In genomic region chr10:113958631-113959382, GRCh38 we compare ENCODE assay signal across 8 cellular contexts.
DNase-seq lines count a peak whose midpoint lies in the region; ATAC-seq, FAIRE-seq and TF ChIP-seq lines count a peak whose summit lies in the region.

No MANE protein-coding gene starts in this region.

- H3K36me3 ChIP-seq in trophoblast cell (ENCODE audit: control insufficient read depth in 1 of 2, insufficient read depth in 2 of 2, low read length in 2 of 2) (no peaks in the 10 kb centered on the region), MM.1S (replicated peaks; ENCODE audit: insufficient read depth, low read length) (no peaks in the 10 kb centered on the region)

- no peaks in the 10 kb centered on the region for H3K36me3 Mint-ChIP-seq in H9 (ENCODE audit: insufficient read depth in 1 of 3, low read depth in 3 of 3)

- no CpG with 5 or more reads among the region's 11 CpGs for WGBS in trophoblast cell (ENCODE audit: extremely low coverage, insufficient coverage, insufficient read length)
- no CpG with 5 or more reads among the region's 11 CpGs for WGBS in H9 (ENCODE audit: extremely low coverage, insufficient read length, low lambda C conversion rate)

- H3K9me3 ChIP-seq in trophoblast cell (ENCODE audit: insufficient read depth, low read depth, low read length): no peaks in the 10 kb centered on the region
- no peaks in the 10 kb centered on the region for H3K9me3 ChIP-seq in H9 (ENCODE audit: control insufficient read depth, low read depth, low read length)
- no peaks in the 10 kb centered on the region for H3K9me3 ChIP-seq in MM.1S (replicated peaks; ENCODE audit: insufficient read depth, low read length)

- H3K4me1 ChIP-seq in trophoblast cell (ENCODE audit: control insufficient read depth in 1 of 2, insufficient read depth in 2 of 2, low read length in 2 of 2): peaks cover 18 to 30% of the 10 kb centered on the region in 2 experiments
- no peaks in the 10 kb centered on the region for H3K4me1 ChIP-seq in H9 (ENCODE audit: insufficient read depth, low read length)
- peaks cover 35% of the 10 kb centered on the region for H3K4me1 ChIP-seq in MM.1S (ENCODE audit: low read length)

- peaks cover 24% of the 10 kb centered on the region for H3F3A ChIP-seq in MM.1S (ENCODE audit: insufficient read depth, low read length)

- no peak overlapping the region for H3T11ph ChIP-seq in H9 (ENCODE audit: low read length)

- no peaks in the 10 kb centered on the region for H3K27me3 Mint-ChIP-seq in H9 (ENCODE audit: low read depth)

- H3K4me1 Mint-ChIP-seq in H9: peaks cover 8 to 9% of the 10 kb centered on the region in 2 experiments; a peak in 2 of 4 replicates

- no peak overlapping the region for H4K5ac ChIP-seq in H9 (ENCODE audit: insufficient read length, low read depth, low read length)

- H3K9ac ChIP-seq in trophoblast cell (ENCODE audit: low read length): no peak overlapping the region
- H3K9ac ChIP-seq in H9 (ENCODE audit: extremely low read depth, insufficient read length, low read length): no peak overlapping the region
- H3K9ac ChIP-seq in MM.1S (ENCODE audit: low read length): no peak overlapping the region

- H4K20me1 ChIP-seq in H9 (ENCODE audit: control insufficient read depth, insufficient read depth, insufficient read length): no peaks in the 10 kb centered on the region
- no peaks in the 10 kb centered on the region for H4K20me1 ChIP-seq in MM.1S (ENCODE audit: insufficient read depth, low read length)

- no peak for TF ChIP-seq CTCF in fibroblast of mammary gland (conservative IDR thresholded peaks at IDR 0.05; ENCODE audit: control insufficient read depth, insufficient read depth, low read depth, low read length)
- TF ChIP-seq CTCF in H9 (conservative IDR thresholded peaks at IDR 0.05): no peak
- no peak for TF ChIP-seq CTCF in MM.1S (IDR thresholded peaks at IDR 0.05; ENCODE audit: low read length)

- H3K18ac ChIP-seq in trophoblast cell (ENCODE audit: low read length): no peak overlapping the region
- no peak overlapping the region for H3K18ac ChIP-seq in H9 (ENCODE audit: insufficient read length, low read depth, low read length)

- H3K9me3 Mint-ChIP-seq in H9: no peaks in the 10 kb centered on the region; a peak in 1 of 5 replicates

- TF ChIP-seq POLR2A in H54 (IDR thresholded peaks at IDR 0.05; ENCODE audit: low read depth, low read length): no peak

- H2AK5ac ChIP-seq in trophoblast cell (ENCODE audit: low read length) (no peak overlapping the region), H9 (ENCODE audit: insufficient read length, low read length) (no peak overlapping the region)

- H3K79me2 ChIP-seq in trophoblast cell (ENCODE audit: control insufficient read depth, insufficient read depth, low read length, poor library complexity) (no peaks in the 10 kb centered on the region), H9 (ENCODE audit: insufficient read depth, low read length) (no peaks in the 10 kb centered on the region), MM.1S (ENCODE audit: low read length) (no peaks in the 10 kb centered on the region)

- H3K4me3 ChIP-seq in fibroblast of mammary gland (ENCODE audit: control insufficient read depth, low read depth, low read length) (no peak overlapping the region), trophoblast cell (ENCODE audit: low read depth, low read length) (no peak overlapping the region), MM.1S (ENCODE audit: low read length) (no peak overlapping the region)

- peak overlapping the region; percentile 55 for H4K8ac ChIP-seq in trophoblast cell (ENCODE audit: low read depth, low read length)
- H4K8ac ChIP-seq in H9 (replicated peaks; ENCODE audit: insufficient read length, low read depth, low read length): no peak overlapping the region

- no peak overlapping the region for H3K23ac ChIP-seq in trophoblast cell (ENCODE audit: low read length)
- no peak overlapping the region for H3K23ac ChIP-seq in H9 (ENCODE audit: insufficient read length, low read depth, low read length)

- peaks cover 13% of the 10 kb centered on the region for H3K79me1 ChIP-seq in trophoblast cell (ENCODE audit: low read length)
- no peaks in the 10 kb centered on the region for H3K79me1 ChIP-seq in H9 (ENCODE audit: insufficient read depth, low read depth, low read length, poor library complexity, severe bottlenecking)

- H3K23me2 ChIP-seq in H9 (ENCODE audit: insufficient read length, low read depth, low read length, poor library complexity, severe bottlenecking): no peaks in the 10 kb centered on the region

- H4K91ac ChIP-seq in trophoblast cell (ENCODE audit: low read depth, low read length): peak overlapping the region; percentile 60
- no peak overlapping the region for H4K91ac ChIP-seq in H9 (ENCODE audit: insufficient read length, low read depth, low read length)

- H2BK5ac ChIP-seq in trophoblast cell (ENCODE audit: low read depth, low read length, poor library complexity) (peak overlapping the region; percentile 37), H9 (ENCODE audit: insufficient read length, low read length) (no peak overlapping the region)

- ATAC-seq in HG03571 (IDR thresholded peaks at IDR 0.05; ENCODE audit: unreplicated experiment): no peak

- H3K27me3 ChIP-seq in trophoblast cell (ENCODE audit: insufficient read depth, low read length) (no peaks in the 10 kb centered on the region), H9 (ENCODE audit: insufficient read depth, low read length) (no peaks in the 10 kb centered on the region; the same call in 1 of the 2 replicates), MM.1S (replicated peaks; ENCODE audit: insufficient read depth, low read length) (no peaks in the 10 kb centered on the region)

- no peaks in the 10 kb centered on the region for H3K9me2 ChIP-seq in MM.1S (replicated peaks; ENCODE audit: insufficient read depth, low read length)

- no peak overlapping the region for H2BK20ac ChIP-seq in H9 (ENCODE audit: low read depth, low read length, poor library complexity, severe bottlenecking)

- H3K56ac ChIP-seq in H9 (ENCODE audit: insufficient read length, low read depth, low read length): no peak overlapping the region

- H3K27ac Mint-ChIP-seq in H9: no peak overlapping the region

- H4K12ac ChIP-seq in trophoblast cell (ENCODE audit: low read depth, low read length): peak overlapping the region; percentile 19

- H3K4me3 Mint-ChIP-seq in H9: no peak overlapping the region

- no peak overlapping the region for H2BK15ac ChIP-seq in H9 (ENCODE audit: low read depth, low read length)

- H3K4ac ChIP-seq in trophoblast cell (ENCODE audit: low read depth, low read length) (no peak overlapping the region), H9 (ENCODE audit: low read depth, low read length) (no peak overlapping the region)

- H3K14ac ChIP-seq in trophoblast cell (ENCODE audit: low read length): peak overlapping the region; percentile 70
- no peak overlapping the region for H3K14ac ChIP-seq in H9 (ENCODE audit: insufficient read depth, low read length)

- H3K4me2 ChIP-seq in trophoblast cell (ENCODE audit: low read length) (no peak overlapping the region), H9 (ENCODE audit: insufficient read depth, insufficient read length, low read length) (no peak overlapping the region), MM.1S (ENCODE audit: low read depth, low read length) (no peak overlapping the region)

- H2BK120ac ChIP-seq in trophoblast cell (ENCODE audit: insufficient read depth, low read length, poor library complexity) (no peak overlapping the region), H9 (ENCODE audit: low read depth, low read length, poor library complexity, severe bottlenecking) (no peak overlapping the region)

- H2AFZ ChIP-seq in trophoblast cell (ENCODE audit: insufficient read depth, low read length, poor library complexity) (peak overlapping the region; percentile 33), H9 (ENCODE audit: low read length) (no peak overlapping the region), MM.1S (ENCODE audit: low read length) (no peak overlapping the region)

- H3K27ac ChIP-seq in trophoblast cell (ENCODE audit: low read depth, low read length) (peak overlapping the region; percentile 37), H9 (ENCODE audit: insufficient read length, low read depth, low read length) (no peak overlapping the region), MM.1S (ENCODE audit: low read length) (no peak overlapping the region)

- H2BK12ac ChIP-seq in trophoblast cell (ENCODE audit: low read length) (peak overlapping the region; percentile 61), H9 (ENCODE audit: insufficient read length, low read depth, low read length) (no peak overlapping the region)

- peak; percentile 71 for FAIRE-seq in H54 (lab: Jason Lieb, UNC)

- peak; percentile 87 for DNase-seq in AG08396 (ENCODE audit: low spot score)
- DNase-seq in H54 (ENCODE audit: insufficient read length, low spot score): peak; percentile 70
- DNase-seq in SHP77 treated with DMSO at 0.1 percent for 48 hours (lab: John Stamatoyannopoulos, UW): peak; percentile 26
- DNase-seq in fibroblast of mammary gland (ENCODE audit: low read depth): peak; percentile 89
- peak; percentile 78 to 89 for DNase-seq in trophoblast cell
- DNase-seq in H9: no peak
- no peak for DNase-seq in MM.1S

Comparison
In these comparisons a context has a peak if more than half of its experiments do, and no peak if none do; other contexts are left out.
1. DNase-seq: peak in AG08396 (single experiment), H54 (single experiment), SHP77 treated with DMSO at 0.1 percent for 48 hours (single experiment), fibroblast of mammary gland (single experiment) and trophoblast cell (2 of 2); none in H9 (single experiment) and MM.1S (single experiment).